ENCODE assay signal across 8 cellular contexts in genomic region chr18:8982416-8983183, GRCh38.
A peak's percentile ranks its signal among the peaks of the same experiment; 100 is the strongest.
DNase-seq lines count a peak whose midpoint lies in the region; FAIRE-seq and TF ChIP-seq lines count a peak whose summit lies in the region.

No MANE protein-coding gene starts in this region.

- H3K27ac ChIP-seq in OCI-LY3 (ENCODE audit: low read length): peak overlapping the region; percentile 64
- H3K27ac ChIP-seq in endodermal cell (ENCODE audit: low read depth, low read length): peak overlapping the region; percentile 36
- no peak overlapping the region for H3K27ac ChIP-seq in neural cell (ENCODE audit: low read length)
- H3K27ac ChIP-seq in uterus: no peak overlapping the region

- H3K9me3 ChIP-seq in BE2C: no peaks in the 10 kb centered on the region
- no peaks in the 10 kb centered on the region for H3K9me3 ChIP-seq in OCI-LY3 (ENCODE audit: insufficient read depth, low read length)
- H3K9me3 ChIP-seq in endodermal cell (ENCODE audit: control insufficient read depth, low read length): no peaks in the 10 kb centered on the region
- H3K9me3 ChIP-seq in neural cell (ENCODE audit: low read length): no peaks in the 10 kb centered on the region
- H3K9me3 ChIP-seq in uterus: no peaks in the 10 kb centered on the region

- peak; percentile 38 for FAIRE-seq in H54 (lab: Jason Lieb, UNC)

- peak overlapping the region; percentile 53 for H3K9ac ChIP-seq in OCI-LY3 (ENCODE audit: low read length)
- H3K9ac ChIP-seq in endodermal cell (ENCODE audit: extremely low read depth, low read length, poor library complexity, severe bottlenecking): no peak overlapping the region
- no peak overlapping the region for H3K9ac ChIP-seq in neural cell (ENCODE audit: low read length)

- 79 to 82% methylated on average over 11 to 13 of the region's 13 CpGs for WGBS in endodermal cell (ENCODE audit: insufficient coverage in 1 of 2, insufficient read length in 1 of 2), 2 experiments

- H3K4me1 Mint-ChIP-seq in endodermal cell: peaks cover 24% of the 10 kb centered on the region

- H3K4me3 Mint-ChIP-seq in endodermal cell: no peak overlapping the region

- H3K79me2 ChIP-seq in OCI-LY3 (ENCODE audit: low read length): no peaks in the 10 kb centered on the region
- H3K79me2 ChIP-seq in neural cell (replicated peaks; ENCODE audit: insufficient read depth, low read length): no peaks in the 10 kb centered on the region

- H3K27ac Mint-ChIP-seq in endodermal cell: no peak overlapping the region

- H3F3A ChIP-seq in neural cell (ENCODE audit: insufficient read depth, low read length, poor library complexity, severe bottlenecking): no peaks in the 10 kb centered on the region

- no peaks in the 10 kb centered on the region for H4K20me1 ChIP-seq in OCI-LY3 (ENCODE audit: insufficient read depth, low read length)
- H4K20me1 ChIP-seq in neural cell (ENCODE audit: insufficient read depth): no peaks in the 10 kb centered on the region

- TF ChIP-seq CTCF in BE2C (IDR thresholded peaks at IDR 0.05; ENCODE audit: low read depth, low read length) (peak; percentile 58), OCI-LY3 (IDR thresholded peaks at IDR 0.05; ENCODE audit: low read depth, low read length) (peak; percentile 89), endodermal cell (conservative IDR thresholded peaks at IDR 0.05) (peak; percentile 74), neural cell (IDR thresholded peaks at IDR 0.05; ENCODE audit: poor library complexity, severe bottlenecking) (peak; percentile 79), uterus (IDR thresholded peaks at IDR 0.05) (no peak)

- H3K4me1 ChIP-seq in BE2C: peaks cover 6% of the 10 kb centered on the region; the same call in 1 of the 2 replicates
- H3K4me1 ChIP-seq in OCI-LY3 (ENCODE audit: low read length): peaks cover 76% of the 10 kb centered on the region
- H3K4me1 ChIP-seq in endodermal cell (ENCODE audit: control insufficient read depth, insufficient read depth, low read length): peaks cover 4% of the 10 kb centered on the region
- no peaks in the 10 kb centered on the region for H3K4me1 ChIP-seq in uterus

- peak overlapping the region; percentile 80 for H2AFZ ChIP-seq in OCI-LY3 (ENCODE audit: low read depth, low read length)
- H2AFZ ChIP-seq in neural cell (ENCODE audit: low read depth, low read length): no peak overlapping the region

- H3K4me3 ChIP-seq in BE2C (ENCODE audit: low read depth, low read length) (no peak overlapping the region), OCI-LY3 (ENCODE audit: low read length) (peak overlapping the region; percentile 47), endodermal cell (ENCODE audit: low read length) (no peak overlapping the region), neural cell (ENCODE audit: low read length) (no peak overlapping the region), uterus (no peak overlapping the region)

- intact Hi-C loops in uterus (cut with DNase I; ENCODE audit: low total_unique reads): no loop called here

- H3K36me3 Mint-ChIP-seq in endodermal cell (ENCODE audit: low read depth): no peaks in the 10 kb centered on the region

- peaks cover 7% of the 10 kb centered on the region for H3K27me3 Mint-ChIP-seq in endodermal cell (ENCODE audit: insufficient read depth)

- peak; percentile 51 for DNase-seq in BE2C
- DNase-seq in H54 (ENCODE audit: insufficient read length, low spot score): no peak
- DNase-seq in endodermal cell: peak; percentile 77
- no peak for DNase-seq in activated effector memory CD4-positive, alpha-beta T cell treated with anti-CD3 and anti-CD28 coated beads, Interleukin-2, amount 50 U/mL, for 16 hours
- DNase-seq in uterus: no peak
- DNase-seq in putamen (ENCODE audit: low spot score): no peak

- no peak for TF ChIP-seq EP300 in neural cell (conservative IDR thresholded peaks at IDR 0.05; ENCODE audit: poor library complexity, severe bottlenecking)

- no peaks in the 10 kb centered on the region for H3K9me3 Mint-ChIP-seq in endodermal cell

- no peaks in the 10 kb centered on the region for H3K27me3 ChIP-seq in BE2C
- H3K27me3 ChIP-seq in OCI-LY3 (ENCODE audit: low read depth, low read length): no peaks in the 10 kb centered on the region
- no peaks in the 10 kb centered on the region for H3K27me3 ChIP-seq in endodermal cell (ENCODE audit: control insufficient read depth, insufficient read depth, low read length, poor library complexity, severe bottlenecking)
- H3K27me3 ChIP-seq in neural cell (ENCODE audit: insufficient read depth, low read depth, low read length): no peaks in the 10 kb centered on the region
- H3K27me3 ChIP-seq in uterus: no peaks in the 10 kb centered on the region

- H3K36me3 ChIP-seq in BE2C: no peaks in the 10 kb centered on the region
- H3K36me3 ChIP-seq in OCI-LY3 (replicated peaks; ENCODE audit: low read depth, low read length): no peaks in the 10 kb centered on the region
- no peaks in the 10 kb centered on the region for H3K36me3 ChIP-seq in endodermal cell (ENCODE audit: control insufficient read depth, insufficient read depth, low read length)
- H3K36me3 ChIP-seq in neural cell (ENCODE audit: insufficient read depth, low read length): no peaks in the 10 kb centered on the region
- no peaks in the 10 kb centered on the region for H3K36me3 ChIP-seq in uterus

- TF ChIP-seq RAD21 in neural cell (conservative IDR thresholded peaks at IDR 0.05): peak; percentile 81

- H3K4me2 ChIP-seq in OCI-LY3 (ENCODE audit: low read length) (peak overlapping the region; percentile 76), neural cell (ENCODE audit: low read length) (no peak overlapping the region)

- no peaks in the 10 kb centered on the region for H3K9me2 ChIP-seq in neural cell (ENCODE audit: insufficient read depth, low read length)

- TF ChIP-seq POLR2A in H54 (IDR thresholded peaks at IDR 0.05; ENCODE audit: low read depth, low read length) (no peak), uterus (IDR thresholded peaks at IDR 0.05) (no peak)

TF ChIP-seq in neural cell, 6 proteins besides CTCF, POLR2A, EP300 and RAD21:
- TF ChIP-seq TAF1 (IDR thresholded peaks at IDR 0.05; ENCODE audit: low read depth): no peak
- TF ChIP-seq SMC3 (conservative IDR thresholded peaks at IDR 0.05; ENCODE audit: poor library complexity): peak; percentile 84
- no peak for TF ChIP-seq MXI1 (conservative IDR thresholded peaks at IDR 0.05; ENCODE audit: poor library complexity, severe bottlenecking)

Comparison
In these comparisons a context has a peak if more than half of its experiments do, and no peak if none do; other contexts are left out.
1. DNase-seq: peak in BE2C (single experiment) and endodermal cell (single experiment); none in H54 (single experiment), activated effector memory CD4-positive, alpha-beta T cell treated with anti-CD3 and anti-CD28 coated beads, Interleukin-2, amount 50 U/mL, for 16 hours (single experiment), uterus (0 of 2) and putamen (single experiment).
2. CTCF ChIP-seq: peak in BE2C (single experiment), OCI-LY3 (single experiment), endodermal cell (single experiment) and neural cell (single experiment); none in uterus (0 of 4).
3. H3K27ac ChIP-seq: peak in OCI-LY3 (single experiment) and endodermal cell (single experiment); none in neural cell (single experiment) and uterus (0 of 2).